In genomic region chr1:59877108-59877682, GRCh38 we compare ENCODE assay signal across 8 cellular contexts. TPM values are rescaled to one million over a fixed set of nuclear protein-coding genes. Genes with fewer than 3 reads are reported as not detected.
"Had no signal": no experiment of that assay in that cellular context is flagged by ENCODE, and none has a peak within 500 bp of the region (broad histone marks: within the 10 kb centered on the region; RNA-seq: fewer than 3 reads in every experiment).

No MANE protein-coding gene starts in this region.

- H3K4me3 ChIP-seq: K562 had no signal

- FAIRE-seq: HTR-8/SVneo, K562 had no signal

- H3K4me2 ChIP-seq: KMS-11 had no signal

- H3K9ac ChIP-seq: KMS-11 had no signal

- DNase-seq: IMR-90, KBM-7, KG1 had no signal

- ATAC-seq: K562 had no signal

- H3K27ac ChIP-seq: HL-60, KMS-11 had no signal

RNA-seq across cellular contexts. Expression of gene CYP2J2, which starts 49.4 kb away (rescaled TPM):
- total RNA-seq: HT-29, K562 had no signal
- polyA plus RNA-seq: IMR-90, K562 had no signal
